20 cellular contexts compared by ENCODE assay signal in genomic region chr17:49634487-49634865, GRCh38. TPM values are rescaled to one million over a fixed set of nuclear protein-coding genes. Genes with fewer than 3 reads are reported as not detected.
DNase-seq lines count a peak whose midpoint lies in the region; ATAC-seq and TF ChIP-seq lines count a peak whose summit lies in the region.
"Had no signal": no experiment of that assay in that cellular context is flagged by ENCODE, and none has a peak within 500 bp of the region (broad histone marks: within the 10 kb centered on the region; RNA-seq: fewer than 3 reads in every experiment).

No MANE protein-coding gene starts in this region.

- TF ChIP-seq POLR2A in gastroesophageal sphincter (IDR thresholded peaks at IDR 0.05): no peak
- no peak for TF ChIP-seq POLR2A in uterus (IDR thresholded peaks at IDR 0.05)

- H3K9me3 ChIP-seq in SK-N-SH (no peaks in the 10 kb centered on the region), gastroesophageal sphincter (no peaks in the 10 kb centered on the region), osteoblast (ENCODE audit: low read depth, low read length) (no peaks in the 10 kb centered on the region), uterus (no peaks in the 10 kb centered on the region), MG63 (0 out of 2 replicates have a peak, but pooled peaks cover 2% of the 10 kb centered on the region)

- no peak for DNase-seq in SK-N-SH
- DNase-seq in osteoblast (ENCODE audit: insufficient read length, low spot score, missing footprints): peak; percentile 49
- DNase-seq in uterus: no peak
- DNase-seq in activated naive CD4-positive, alpha-beta T cell treated with anti-CD3 and anti-CD28 coated beads, Interleukin-2, amount 50 U/mL, for 16 hours: no peak
- no peak for DNase-seq in MG63
- DNase-seq: activated CD4-positive, alpha-beta T cell treated with anti-CD3 and anti-CD28 coated beads for 1 hour; activated naive CD8-positive, alpha-beta T cell treated with anti-CD3 and anti-CD28 coated beads, Interleukin-2, amount 10 ng/mL, durations not matched to agents 7 days and 5 days; CD4-positive, CD25-positive, alpha-beta regulatory T cell; GOT3; NCI-H1694; NCI-H446 treated with DMSO at 0.1 percent for 48 hours; PC-3; retina; stimulated activated CD4-positive, alpha-beta T cell treated with anti-CD3 and anti-CD28 coated beads, Interleukin-4, amount 100 ng/mL, for 4 hours; T-cell had no signal

- H3K27me3 ChIP-seq in SK-N-SH (ENCODE audit: insufficient read depth) (no peaks in the 10 kb centered on the region), gastroesophageal sphincter (no peaks in the 10 kb centered on the region), osteoblast (ENCODE audit: insufficient read depth, low read length) (no peaks in the 10 kb centered on the region), uterus (no peaks in the 10 kb centered on the region), MG63 (no peaks in the 10 kb centered on the region)

- TF ChIP-seq RAD21 in SK-N-SH (IDR thresholded peaks at IDR 0.05; ENCODE audit: low read length): no peak

- H3K9ac ChIP-seq in SK-N-SH: peak overlapping the region; percentile 0; the same call in 1 of the 2 replicates

- ATAC-seq in SK-N-SH treated with all-trans-retinoic acid at 6 μM for 48 hours: no peak
- no peak for ATAC-seq in gastroesophageal sphincter
- ATAC-seq in GM18858 (IDR thresholded peaks at IDR 0.05; ENCODE audit: unreplicated experiment): no peak
- ATAC-seq: PC-3; stimulated activated effector memory CD8-positive, alpha-beta T cell treated with anti-CD3 and anti-CD28 coated beads, Interleukin-12 subunit alpha, Interleukin-12 subunit beta, amount 100 ng/mL, for 72 hours; T-cell had no signal

- H3K4me2 ChIP-seq in SK-N-SH: peak overlapping the region; percentile 24; the same call in 1 of the 2 replicates
- peak overlapping the region; percentile 32 for H3K4me2 ChIP-seq in osteoblast (ENCODE audit: insufficient read depth, low read length)

- H3K4me1 ChIP-seq in SK-N-SH (ENCODE audit: control insufficient read depth in 1 of 2, insufficient read depth in 2 of 2, low read depth in 1 of 2, low read length in 1 of 2): peaks cover 6 to 59% of the 10 kb centered on the region in 2 experiments
- peaks cover 30 to 96% (median 40%) of the 10 kb centered on the region in 3 donors for H3K4me1 ChIP-seq in gastroesophageal sphincter
- peaks cover 41% of the 10 kb centered on the region for H3K4me1 ChIP-seq in osteoblast (ENCODE audit: insufficient read depth, low read length)
- peaks cover 10 to 12% of the 10 kb centered on the region in 2 donors for H3K4me1 ChIP-seq in uterus

- WGBS in SK-N-SH (ENCODE audit: low lambda C conversion rate): 97% methylated on average over 1 of the region's 1 CpG
- 15 to 29% methylated on average over 1 of the region's 1 CpG for WGBS in gastroesophageal sphincter (ENCODE audit: low coverage in 1 of 2), 2 donors

- H3K79me2 ChIP-seq in SK-N-SH (ENCODE audit: insufficient read depth) (peaks cover 77% of the 10 kb centered on the region), osteoblast (ENCODE audit: insufficient read depth, low read length) (peaks cover 64% of the 10 kb centered on the region)

- no peaks in the 10 kb centered on the region for H3K9me2 ChIP-seq in SK-N-SH

- TF ChIP-seq CTCF in SK-N-SH (IDR thresholded peaks at IDR 0.05) (no peak), gastroesophageal sphincter (IDR thresholded peaks at IDR 0.05) (no peak), osteoblast (IDR thresholded peaks at IDR 0.05; ENCODE audit: extremely low read depth, low read depth, low read length) (no peak), uterus (IDR thresholded peaks at IDR 0.05) (no peak)

- intact Hi-C loops in uterus (cut with DNase I; ENCODE audit: low total_unique reads): no loop called here

- H3K4me3 ChIP-seq in SK-N-SH (ENCODE audit: low read depth in 2 of 2, low read length in 1 of 2) (no peak overlapping the region), gastroesophageal sphincter (no peak overlapping the region), osteoblast (ENCODE audit: insufficient read depth, low read length) (no peak overlapping the region), uterus (no peak overlapping the region), MG63 (no peak overlapping the region)

- H4K20me1 ChIP-seq in SK-N-SH (ENCODE audit: insufficient read depth): no peaks in the 10 kb centered on the region; the same call in 1 of the 2 replicates
- H4K20me1 ChIP-seq in osteoblast (ENCODE audit: insufficient read depth, low read length): no peaks in the 10 kb centered on the region

- POLR2A ChIA-PET in SK-N-SH (lab: Yijun Ruan, JAX): no interaction called here

- H2AFZ ChIP-seq in SK-N-SH (ENCODE audit: low read depth): no peak overlapping the region
- H2AFZ ChIP-seq in osteoblast (ENCODE audit: low read length): no peak overlapping the region

- peaks cover 42% of the 10 kb centered on the region for H3F3A ChIP-seq in SK-N-SH (replicated peaks; ENCODE audit: insufficient read depth)

- CTCF ChIA-PET in SK-N-SH (lab: Yijun Ruan, JAX): interaction anchor here (0.9 to 2.0 kb wide), 4 partner anchors 49 to 64 kb away, joined by 3 to 7 read pairs (median 3); no protein-coding TSS in a partner anchor

- H3K36me3 ChIP-seq in SK-N-SH (replicated peaks in 1 of 2; ENCODE audit: control insufficient read depth in 1 of 2, insufficient read depth in 2 of 2, low read length in 1 of 2) (peaks cover 0 to 9% of the 10 kb centered on the region in 2 experiments), gastroesophageal sphincter (no peaks in the 10 kb centered on the region), osteoblast (ENCODE audit: insufficient read depth, low read length) (no peaks in the 10 kb centered on the region), uterus (no peaks in the 10 kb centered on the region), MG63 (peaks cover 11% of the 10 kb centered on the region)

- H3K27ac ChIP-seq in SK-N-SH (ENCODE audit: low read depth in 2 of 2, low read length in 1 of 2): peak overlapping the region in 1 of 2 experiments; percentile 53; a peak in 2 of 4 replicates
- H3K27ac ChIP-seq in gastroesophageal sphincter: peak overlapping the region; percentile 52 to 91 (median 84)
- peak overlapping the region; percentile 35 for H3K27ac ChIP-seq in osteoblast (ENCODE audit: low read depth, low read length)
- peak overlapping the region; percentile 59 to 76 for H3K27ac ChIP-seq in uterus
- H3K27ac ChIP-seq: 22Rv1 had no signal

- no peak for TF ChIP-seq EP300 in SK-N-SH (IDR thresholded peaks at IDR 0.05; ENCODE audit: borderline replicate concordance in 1 of 2, low read depth in 1 of 2, low read length in 1 of 2)
- no peak for TF ChIP-seq EP300 in gastroesophageal sphincter (IDR thresholded peaks at IDR 0.05)

TF ChIP-seq in SK-N-SH, 30 proteins besides CTCF, POLR2A, EP300 and RAD21:
- TF ChIP-seq YY1 (IDR thresholded peaks at IDR 0.05; ENCODE audit: low read depth) (no peak), RXRA (IDR thresholded peaks at IDR 0.05; ENCODE audit: borderline replicate concordance, low read depth) (no peak), RFX5 (IDR thresholded peaks at IDR 0.05; ENCODE audit: low read length) (no peak), NFIC (IDR thresholded peaks at IDR 0.05; ENCODE audit: borderline replicate concordance) (no peak)

TF ChIP-seq in SK-N-SH treated with all-trans-retinoic acid at 6 μM for 48 hours, 23 proteins besides CTCF, POLR2A, EP300 and RAD21 (continues in another document):
- no peak for TF ChIP-seq RARB (CRISPR knock-in tag; IDR thresholded peaks at IDR 0.05)
- TF ChIP-seq ZNF70 (CRISPR knock-in tag; IDR thresholded peaks at IDR 0.05): no peak
- TF ChIP-seq SNAI2 (CRISPR knock-in tag; IDR thresholded peaks at IDR 0.05): no peak
- TF ChIP-seq ZNF8 (CRISPR knock-in tag; IDR thresholded peaks at IDR 0.05): no peak
- no peak for TF ChIP-seq ZNF565 (CRISPR knock-in tag; conservative IDR thresholded peaks at IDR 0.05; ENCODE audit: low read depth)
- TF ChIP-seq GLIS3 (CRISPR knock-in tag; IDR thresholded peaks at IDR 0.05): no peak
- TF ChIP-seq POU6F1 (CRISPR knock-in tag; IDR thresholded peaks at IDR 0.05; ENCODE audit: borderline replicate concordance, low read depth): no peak
- TF ChIP-seq BACH2 (CRISPR knock-in tag; IDR thresholded peaks at IDR 0.05; ENCODE audit: borderline replicate concordance): no peak
- TF ChIP-seq ARNTL (CRISPR knock-in tag; IDR thresholded peaks at IDR 0.05; ENCODE audit: borderline replicate concordance, low read depth): no peak

RNA-seq across cellular contexts. Expression of gene SPOP, which starts 43.4 kb away (rescaled TPM):
- polyA plus RNA-seq in SK-N-SH (2012; rRNA removed): 43.5 and 54.0 TPM in 2 replicates
- polyA plus RNA-seq in SK-N-SH (2012; cell fraction: cytosol; rRNA removed): 38.1 and 44.5 TPM in 2 replicates
- polyA plus RNA-seq in SK-N-SH (2012; cell fraction: nucleus; rRNA removed): 67.4 and 68.6 TPM in 2 replicates
- total RNA-seq in gastroesophageal sphincter (100 to 1,000 TPM; 159 to 268 (median 176) TPM), osteoblast (55.7 and 61.6 TPM in 2 replicates), uterus (100 to 1,000 TPM in 2 of 4 donors, 10 to 100 TPM in 2; 44.3 to 147 (median 99.0) TPM)
- 84.1 and 126 TPM in 2 replicates for total RNA-seq in MG63 (2014; rRNA removed; shearing (Covaris generic); ENCODE audit: low replicate concordance)

RNA-seq across cellular contexts. Expression of gene NXPH3, which starts 58.8 kb away (rescaled TPM):
- 0.30 and 0.31 TPM in 2 replicates for polyA plus RNA-seq in SK-N-SH (2012; rRNA removed)
- polyA plus RNA-seq in SK-N-SH (2012; cell fraction: cytosol; rRNA removed): 0.14 and 0.16 TPM in 2 replicates
- polyA plus RNA-seq in SK-N-SH (2012; cell fraction: nucleus; rRNA removed): 0.25 and 0.34 TPM in 2 replicates
- 10 to 100 TPM; 24.4 to 26.4 (median 25.0) TPM for total RNA-seq in gastroesophageal sphincter
- 1.8 and 3.3 TPM in 2 replicates for total RNA-seq in osteoblast
- total RNA-seq in uterus: 10 to 100 TPM in 2 of 4 donors, 1 to 10 TPM in 2; 5.8 to 24.3 (median 9.0) TPM
- total RNA-seq in MG63 (2014; rRNA removed; shearing (Covaris generic); ENCODE audit: low replicate concordance): 0.36 TPM in 1 of 2 replicates, not detected in the other
- total RNA-seq: CD4-positive, CD25-positive, alpha-beta regulatory T cell; T-cell had no signal
- polyA plus RNA-seq: CD4-positive, CD25-positive, alpha-beta regulatory T cell had no signal
